In the genomic region with DNA sequence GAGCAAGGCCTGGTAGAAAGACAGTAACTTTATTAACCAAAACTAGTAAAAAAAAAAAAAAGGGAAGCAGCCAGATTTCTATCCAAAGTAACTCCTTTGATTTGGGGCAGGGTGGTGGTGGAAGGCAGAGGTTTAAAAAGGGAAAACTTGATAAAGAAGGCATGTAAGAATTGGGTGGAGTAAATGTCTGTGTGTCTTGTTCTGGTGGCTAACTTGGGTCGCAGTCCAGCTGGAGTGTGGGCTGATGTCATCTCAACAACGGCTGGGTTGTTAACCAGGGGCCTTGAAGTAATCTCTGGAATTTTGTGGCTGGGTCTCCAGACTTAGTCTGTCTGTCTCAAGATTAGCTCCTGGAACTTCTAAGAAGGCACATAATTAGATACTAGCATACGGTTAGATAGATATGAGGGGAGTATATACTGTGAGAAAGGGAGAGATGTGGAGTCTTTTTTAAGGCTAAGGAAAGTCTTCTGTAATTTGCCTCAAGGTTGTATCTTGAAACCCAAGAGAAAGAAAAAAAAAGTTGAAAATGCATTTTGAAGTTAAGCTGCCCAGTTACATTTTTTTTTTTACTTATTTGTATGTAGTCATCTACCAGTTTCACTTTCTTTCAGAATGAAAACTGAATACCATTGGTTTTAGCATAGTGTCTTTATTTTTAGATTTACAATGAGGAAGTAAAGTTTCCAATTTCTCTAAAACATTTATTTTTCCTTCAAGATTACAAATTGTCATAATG, we compare ENCODE assay signal across 8 cellular contexts. TPM values are rescaled to one million over a fixed set of nuclear protein-coding genes. Genes with fewer than 3 reads are reported as not detected.
DNase-seq lines count a peak whose midpoint lies in the region; ATAC-seq, FAIRE-seq and TF ChIP-seq lines count a peak whose summit lies in the region.

No MANE protein-coding gene starts in this region.

- TF ChIP-seq CTCF in GM12865 (IDR thresholded peaks at IDR 0.05; ENCODE audit: insufficient read depth, low read depth, low read length, missing control alignments) = no peak
- no peak for TF ChIP-seq CTCF in WERI-Rb-1 (IDR thresholded peaks at IDR 0.05; ENCODE audit: low read depth, low read length)
- no peak for TF ChIP-seq CTCF in tibial artery (IDR thresholded peaks at IDR 0.05)
- TF ChIP-seq CTCF in colonic mucosa (IDR thresholded peaks at IDR 0.05) = no peak

- H3K36me3 ChIP-seq in WERI-Rb-1 (no peaks in the 10 kb centered on the region), tibial artery (peaks cover 2 to 17% (median 4%) of the 10 kb centered on the region in 3 donors), colonic mucosa (no peaks in the 10 kb centered on the region)

- H3K27me3 ChIP-seq in WERI-Rb-1 (ENCODE audit: insufficient read depth, low read depth, severe bottlenecking) = no peaks in the 10 kb centered on the region
- no peaks in the 10 kb centered on the region for H3K27me3 ChIP-seq in tibial artery
- no peaks in the 10 kb centered on the region for H3K27me3 ChIP-seq in colonic mucosa

- no peak overlapping the region for H3K9ac ChIP-seq in colonic mucosa (ENCODE audit: low read depth in 2 of 2, low read length in 2 of 2)

- no peak for FAIRE-seq in GM12891 (lab: Jason Lieb, UNC)

- TF ChIP-seq POLR2A in erythroblast (IDR thresholded peaks at IDR 0.05; ENCODE audit: low read length) (no peak), GM12891 (IDR thresholded peaks at IDR 0.05; ENCODE audit: low read depth, low read length) (no peak)

- no peaks in the 10 kb centered on the region for H3K9me3 ChIP-seq in WERI-Rb-1 (ENCODE audit: severe bottlenecking)
- H3K9me3 ChIP-seq in tibial artery = peaks cover 0 to 6% (median 0%) of the 10 kb centered on the region in 3 donors
- H3K9me3 ChIP-seq in colonic mucosa = no peaks in the 10 kb centered on the region

- peak; percentile 83 for ATAC-seq in GM21529 (IDR thresholded peaks at IDR 0.05; ENCODE audit: unreplicated experiment)

- peak overlapping the region; percentile 41 for H3K4me3 ChIP-seq in GM12865 (ENCODE audit: low read depth, low read length)
- H3K4me3 ChIP-seq in WERI-Rb-1 (ENCODE audit: low read depth, low read length) = no peak overlapping the region
- no peak overlapping the region for H3K4me3 ChIP-seq in tibial artery
- H3K4me3 ChIP-seq in colonic mucosa = no peak overlapping the region

- peaks cover 0 to 21% (median 6%) of the 10 kb centered on the region in 4 donors for H3K4me1 ChIP-seq in tibial artery
- no peaks in the 10 kb centered on the region for H3K4me1 ChIP-seq in colonic mucosa

- H3K27ac ChIP-seq in WERI-Rb-1 (no peak overlapping the region), tibial artery (peak overlapping the region in 1 of 2 donors; percentile 57), colonic mucosa (no peak overlapping the region)

- intact Hi-C loops in tibial artery (cut with DNase I; ENCODE audit: low total_unique reads) (no loop called here), colonic mucosa (cut with DNase I) (no loop called here)

- peak; percentile 70 for DNase-seq in GM12865 (ENCODE audit: low read depth)
- DNase-seq in KG1 (lab: John Stamatoyannopoulos, UW) = peak; percentile 11
- peak; percentile 29 to 63 for DNase-seq in erythroblast (lab: John Stamatoyannopoulos, UW)
- DNase-seq in WERI-Rb-1 = no peak
- DNase-seq in tibial artery = no peak
- DNase-seq in GM12891 (ENCODE audit: insufficient read length, low spot score) = no peak
- no peak for DNase-seq in colonic mucosa

TF ChIP-seq in GM12891, 5 proteins besides CTCF, POLR2A, EP300 and RAD21:
- TF ChIP-seq POLR2AphosphoS5 (IDR thresholded peaks at IDR 0.05; ENCODE audit: low read depth, low read length) = no peak
- TF ChIP-seq PAX5 (IDR thresholded peaks at IDR 0.05; ENCODE audit: insufficient read depth, low read length, severe bottlenecking) = no peak
- TF ChIP-seq TAF1 (IDR thresholded peaks at IDR 0.05; ENCODE audit: low read depth, low read length) = no peak
- TF ChIP-seq POU2F2 (IDR thresholded peaks at IDR 0.05; ENCODE audit: low read depth, low read length) = no peak
- TF ChIP-seq SPI1 (IDR thresholded peaks at IDR 0.05; ENCODE audit: low read depth, low read length) = no peak
TF ChIP-seq in GM12891: peak in this region for 0.

RNA-seq across cellular contexts. Expression of gene MTHFD2L, which starts 48.3 kb away (rescaled TPM):
- polyA plus RNA-seq in GM12891 (2012; ENCODE audit: low read depth, missing spikeins) = 8.0 TPM
- total RNA-seq in colonic mucosa = 10 to 100 TPM in 1 of 2 donors, 1 to 10 TPM in 1; 9.5 to 12.6 TPM

Comparison
In these comparisons a context has a peak if more than half of its experiments do, and no peak if none do; other contexts are left out.
1. DNase-seq: peak in GM12865 (single experiment), KG1 (single experiment) and erythroblast (2 of 2); none in WERI-Rb-1 (single experiment), tibial artery (0 of 2), GM12891 (single experiment) and colonic mucosa (single experiment).